In the genomic region with DNA sequence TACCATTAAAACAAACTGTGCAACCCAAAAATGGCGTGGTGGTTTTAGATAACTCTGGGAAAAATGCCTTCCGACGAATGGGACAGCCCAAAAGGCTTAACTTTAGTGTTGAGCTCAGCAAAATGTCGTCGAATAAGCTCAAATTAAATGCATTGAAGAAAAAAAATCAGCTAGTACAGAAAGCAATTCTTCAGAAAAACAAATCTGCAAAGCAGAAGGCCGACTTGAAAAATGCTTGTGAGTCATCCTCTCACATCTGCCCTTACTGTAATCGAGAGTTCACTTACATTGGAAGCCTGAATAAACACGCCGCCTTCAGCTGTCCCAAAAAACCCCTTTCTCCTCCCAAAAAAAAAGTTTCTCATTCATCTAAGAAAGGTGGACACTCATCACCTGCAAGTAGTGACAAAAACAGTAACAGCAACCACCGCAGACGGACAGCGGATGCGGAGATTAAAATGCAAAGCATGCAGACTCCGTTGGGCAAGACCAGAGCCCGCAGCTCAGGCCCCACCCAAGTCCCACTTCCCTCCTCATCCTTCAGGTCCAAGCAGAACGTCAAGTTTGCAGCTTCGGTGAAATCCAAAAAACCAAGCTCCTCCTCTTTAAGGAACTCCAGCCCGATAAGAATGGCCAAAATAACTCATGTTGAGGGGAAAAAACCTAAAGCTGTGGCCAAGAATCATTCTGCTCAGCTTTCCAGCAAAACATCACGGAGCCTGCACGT, we compare ENCODE assay signal across 10 cellular contexts.
DNase-seq lines count a peak whose midpoint lies in the region; ATAC-seq and TF ChIP-seq lines count a peak whose summit lies in the region.
"Had no signal": no experiment of that assay in that cellular context is flagged by ENCODE, and none has a peak within 500 bp of the region (broad histone marks: within the 10 kb centered on the region; RNA-seq: fewer than 3 reads in every experiment).

No MANE protein-coding gene starts in this region.

- H3K27ac Mint-ChIP-seq in stimulated activated naive CD8-positive, alpha-beta T cell treated with anti-CD3 and anti-CD28 coated beads, Interleukin-15, Interleukin-2, amounts not matched to agents 100 ng/mL and 50 ng/mL, for 24 hours = peak overlapping the region; percentile 67
- peak overlapping the region in 1 of 2 donors; percentile 88 for H3K27ac Mint-ChIP-seq in stimulated activated naive CD8-positive, alpha-beta T cell treated with anti-CD3 and anti-CD28 coated beads, Interleukin-15, amount 100 ng/mL, for 72 hours

- DNase-seq in stimulated activated naive CD8-positive, alpha-beta T cell treated with anti-CD3 and anti-CD28 coated beads, Interleukin-15, amount 100 ng/mL, for 72 hours = no peak
- DNase-seq in brain pericyte (ENCODE audit: low read depth, low spot score) = peak; percentile 5
- DNase-seq in lower lobe of right lung = no peak
- DNase-seq in amygdala (lab: John Stamatoyannopoulos, UW) = no peak
- no peak for DNase-seq in C1 segment of cervical spinal cord (lab: John Stamatoyannopoulos, UW)
- DNase-seq: stimulated activated CD4-positive, alpha-beta T cell treated with anti-CD3 and anti-CD28 coated beads, Interleukin-2, amount 100 ng/mL, for 48 hours had no signal

- H3K27me3 Mint-ChIP-seq in stimulated activated naive CD8-positive, alpha-beta T cell treated with anti-CD3 and anti-CD28 coated beads, Interleukin-15, Interleukin-2, amounts not matched to agents 100 ng/mL and 50 ng/mL, for 24 hours = no peaks in the 10 kb centered on the region
- H3K27me3 Mint-ChIP-seq in stimulated activated naive CD8-positive, alpha-beta T cell treated with anti-CD3 and anti-CD28 coated beads, Interleukin-15, amount 100 ng/mL, for 72 hours = no peaks in the 10 kb centered on the region

- ATAC-seq in stimulated activated naive CD8-positive, alpha-beta T cell treated with anti-CD3 and anti-CD28 coated beads, Interleukin-15, amount 100 ng/mL, for 72 hours = no peak
- ATAC-seq in lower lobe of right lung = peak; percentile 53 to 76
- ATAC-seq in GM19035 (IDR thresholded peaks at IDR 0.05; ENCODE audit: unreplicated experiment) = no peak
- ATAC-seq in GM21423 (IDR thresholded peaks at IDR 0.05; ENCODE audit: unreplicated experiment) = no peak

- H3K4me1 ChIP-seq in lower lobe of right lung = peaks cover 22% of the 10 kb centered on the region

- no peak for TF ChIP-seq CTCF in lower lobe of right lung (IDR thresholded peaks at IDR 0.05)

- peaks cover 42% of the 10 kb centered on the region for H3K4me1 Mint-ChIP-seq in stimulated activated naive CD8-positive, alpha-beta T cell treated with anti-CD3 and anti-CD28 coated beads, Interleukin-15, Interleukin-2, amounts not matched to agents 100 ng/mL and 50 ng/mL, for 24 hours (ENCODE audit: low read depth)
- H3K4me1 Mint-ChIP-seq in stimulated activated naive CD8-positive, alpha-beta T cell treated with anti-CD3 and anti-CD28 coated beads, Interleukin-15, amount 100 ng/mL, for 72 hours = peaks cover 36% of the 10 kb centered on the region

- H3K9me3 ChIP-seq in lower lobe of right lung = no peaks in the 10 kb centered on the region

- no peaks in the 10 kb centered on the region for H3K27me3 ChIP-seq in lower lobe of right lung (ENCODE audit: low read depth)

- H3K27ac ChIP-seq in lower lobe of right lung = peak overlapping the region; percentile 21
- H3K27ac ChIP-seq: KMS-11 had no signal

- H3K4me3 ChIP-seq in lower lobe of right lung = peak overlapping the region; percentile 32

- H3K36me3 ChIP-seq in lower lobe of right lung = peaks cover 80% of the 10 kb centered on the region

- no peak overlapping the region for H3K4me3 Mint-ChIP-seq in stimulated activated naive CD8-positive, alpha-beta T cell treated with anti-CD3 and anti-CD28 coated beads, Interleukin-15, Interleukin-2, amounts not matched to agents 100 ng/mL and 50 ng/mL, for 24 hours
- H3K4me3 Mint-ChIP-seq in stimulated activated naive CD8-positive, alpha-beta T cell treated with anti-CD3 and anti-CD28 coated beads, Interleukin-15, amount 100 ng/mL, for 72 hours = no peak overlapping the region

- H3K9me3 Mint-ChIP-seq in stimulated activated naive CD8-positive, alpha-beta T cell treated with anti-CD3 and anti-CD28 coated beads, Interleukin-15, Interleukin-2, amounts not matched to agents 100 ng/mL and 50 ng/mL, for 24 hours = no peaks in the 10 kb centered on the region
- H3K9me3 Mint-ChIP-seq in stimulated activated naive CD8-positive, alpha-beta T cell treated with anti-CD3 and anti-CD28 coated beads, Interleukin-15, amount 100 ng/mL, for 72 hours = no peaks in the 10 kb centered on the region

- intact Hi-C loops in lower lobe of right lung (cut with DNase I) = no loop called here

- H3K36me3 Mint-ChIP-seq in stimulated activated naive CD8-positive, alpha-beta T cell treated with anti-CD3 and anti-CD28 coated beads, Interleukin-15, Interleukin-2, amounts not matched to agents 100 ng/mL and 50 ng/mL, for 24 hours (ENCODE audit: low read depth) = peaks cover 63% of the 10 kb centered on the region

Comparison
In these comparisons a context has a peak if more than half of its experiments do, and no peak if none do; other contexts are left out.
1. ATAC-seq: peak in lower lobe of right lung (2 of 2); none in stimulated activated naive CD8-positive, alpha-beta T cell treated with anti-CD3 and anti-CD28 coated beads, Interleukin-15, amount 100 ng/mL, for 72 hours (single experiment), GM19035 (single experiment) and GM21423 (single experiment).